Comparison of ENCODE assay signal across 8 cellular contexts in genomic region chr10:12264204-12264908, GRCh38.
DNase-seq lines count a peak whose midpoint lies in the region; ATAC-seq and TF ChIP-seq lines count a peak whose summit lies in the region.

No MANE protein-coding gene starts in this region.

- peak overlapping the region; percentile 48 for H3K27ac Mint-ChIP-seq in Caco-2 (ENCODE audit: unreplicated experiment)

- no peaks in the 10 kb centered on the region for H3K27me3 Mint-ChIP-seq in Caco-2 (ENCODE audit: insufficient read depth, unreplicated experiment)

- intact Hi-C loops in Caco-2 (cut with micrococcal nuclease; ENCODE audit: unreplicated experiment) = loop anchor here (1.0 to 2.0 kb wide), 7 partner anchors 86 to 810 kb away; no protein-coding TSS in a partner anchor

- H3K36me3 ChIP-seq in Caco-2 (ENCODE audit: control insufficient read depth, insufficient read depth, low read length) (no peaks in the 10 kb centered on the region), muscle layer of duodenum (ENCODE audit: control insufficient read depth in 1 of 2, insufficient read depth in 2 of 2, low read length in 2 of 2) (no peaks in the 10 kb centered on the region)

- BruUV-seq in Caco-2 (replicated peaks; lab: Mats Ljungman, UMichigan) = no TSS peak

- H3K27ac ChIP-seq in muscle layer of duodenum (ENCODE audit: low read length) = no peak overlapping the region

- H3K4me3 Mint-ChIP-seq in Caco-2 (ENCODE audit: unreplicated experiment) = peak overlapping the region; percentile 73

- H3K9me3 Mint-ChIP-seq in Caco-2 (ENCODE audit: unreplicated experiment) = no peaks in the 10 kb centered on the region

- TF ChIP-seq CTCF in Caco-2 (IDR thresholded peaks at IDR 0.05; ENCODE audit: insufficient read depth in 1 of 2, low read depth in 1 of 2, low read length in 1 of 2, severe bottlenecking in 1 of 2, unreplicated experiment in 1 of 2) = peak; percentile 91 to 92

- peaks cover 6% of the 10 kb centered on the region for H3K36me3 Mint-ChIP-seq in Caco-2 (ENCODE audit: insufficient read depth, unreplicated experiment)

- POLR2A ChIA-PET in Caco-2 (lab: Charles Lee) = interaction anchor here (0.7 to 1.0 kb wide), 2 partner anchors 392 to 765 kb away, joined by 3 to 4 read pairs; no protein-coding TSS in a partner anchor

- TF ChIP-seq POLR2A in erythroblast (IDR thresholded peaks at IDR 0.05; ENCODE audit: low read length) = peak; percentile 54

- H3K4me1 Mint-ChIP-seq in Caco-2 (ENCODE audit: low read depth, unreplicated experiment) = peaks cover 18% of the 10 kb centered on the region

- ATAC-seq in GM21360 (IDR thresholded peaks at IDR 0.05; ENCODE audit: unreplicated experiment) = peak; percentile 88

- H3K4me1 ChIP-seq in Caco-2 (peaks cover 20% of the 10 kb centered on the region), muscle layer of duodenum (ENCODE audit: control insufficient read depth in 1 of 2, insufficient read depth in 2 of 2, low read length in 2 of 2) (peaks cover 0 to 9% of the 10 kb centered on the region in 2 donors)

- H3K9me3 ChIP-seq in Caco-2 (no peaks in the 10 kb centered on the region), muscle layer of duodenum (ENCODE audit: control insufficient read depth in 1 of 2, low read length in 2 of 2) (no peaks in the 10 kb centered on the region)

- CTCF ChIA-PET in Caco-2 (lab: Charles Lee) = interaction anchor here (0.6 to 1.2 kb wide), 8 partner anchors 85 to 810 kb away, joined by 3 to 57 read pairs (median 4); partner anchors contain the start of gene CAMK1D

- H3K27me3 ChIP-seq in Caco-2 (replicated peaks; ENCODE audit: control insufficient read depth, insufficient read depth, low read length) (no peaks in the 10 kb centered on the region), muscle layer of duodenum (ENCODE audit: low read depth, low read length) (no peaks in the 10 kb centered on the region)

- DNase-seq in Caco-2 = peak; percentile 82 to 91
- peak; percentile 26 for DNase-seq in HS-27A (ENCODE audit: low read depth)
- DNase-seq in NOMO-1 treated with DMSO at 0.1 percent for 48 hours (lab: John Stamatoyannopoulos, UW; ENCODE audit: unreplicated experiment) = peak; percentile 48
- peak; percentile 57 for DNase-seq in activated T-cell treated with anti-CD3 and anti-CD28 coated beads for 4 hours
- DNase-seq in erythroblast (lab: John Stamatoyannopoulos, UW) = peak; percentile 87 to 91
- peak; percentile 46 for DNase-seq in stimulated activated CD8-positive, alpha-beta memory T cell treated with anti-CD3 and anti-CD28 coated beads, Interleukin-7, amount 100 ng/mL, for 24 hours (ENCODE audit: low read depth)

- H3K4me3 ChIP-seq in Caco-2 (ENCODE audit: low read depth, low read length) = peak overlapping the region; percentile 39
- H3K4me3 ChIP-seq in muscle layer of duodenum (ENCODE audit: low read depth in 1 of 2, low read length in 2 of 2) = peak overlapping the region; percentile 61 to 68

Comparison
In these comparisons a context has a peak if more than half of its experiments do, and no peak if none do; other contexts are left out.
1. DNase-seq: peak in every context shown above with its lines; median percentile 89 in erythroblast; 86 in Caco-2; 57 in activated T-cell treated with anti-CD3 and anti-CD28 coated beads for 4 hours; 48 in NOMO-1 treated with DMSO at 0.1 percent for 48 hours; 46 in stimulated activated CD8-positive, alpha-beta memory T cell treated with anti-CD3 and anti-CD28 coated beads, Interleukin-7, amount 100 ng/mL, for 24 hours; 26 in HS-27A.